In genomic region chr12:44847888-44848770, GRCh38 we compare ENCODE assay signal across 8 cellular contexts.
DNase-seq lines count a peak whose midpoint lies in the region; ATAC-seq lines count a peak whose summit lies in the region.

No MANE protein-coding gene starts in this region.

- DNase-seq in activated T-cell treated with anti-CD3 and anti-CD28 coated beads for 4 hours (peak; percentile 47), NCI-H1417 treated with DMSO at 0.1 percent for 48 hours (lab: John Stamatoyannopoulos, UW) (no peak), COLO829 (ENCODE audit: low spot score) (no peak), NCI-H2081 (lab: John Stamatoyannopoulos, UW) (no peak), inferior parietal cortex (ENCODE audit: extremely low spot score) (no peak)
- DNase-seq in stimulated activated CD4-positive, alpha-beta T cell treated with anti-CD3 and anti-CD28 coated beads, TNF-alpha, amount 100 ng/mL, for 24 hours (ENCODE audit: low read depth in 3 of 3): peak; percentile 20 to 41 (median 37)

- ATAC-seq in GM19467 (IDR thresholded peaks at IDR 0.05; ENCODE audit: unreplicated experiment): peak; percentile 64
- ATAC-seq in HG03432 (IDR thresholded peaks at IDR 0.05; ENCODE audit: unreplicated experiment): peak; percentile 90

Comparison
In these comparisons a context has a peak if more than half of its experiments do, and no peak if none do; other contexts are left out.
1. DNase-seq: peak in activated T-cell treated with anti-CD3 and anti-CD28 coated beads for 4 hours (single experiment) and stimulated activated CD4-positive, alpha-beta T cell treated with anti-CD3 and anti-CD28 coated beads, TNF-alpha, amount 100 ng/mL, for 24 hours (3 of 3); none in NCI-H1417 treated with DMSO at 0.1 percent for 48 hours (single experiment), COLO829 (single experiment), NCI-H2081 (0 of 2) and inferior parietal cortex (single experiment).